In the genomic region with DNA sequence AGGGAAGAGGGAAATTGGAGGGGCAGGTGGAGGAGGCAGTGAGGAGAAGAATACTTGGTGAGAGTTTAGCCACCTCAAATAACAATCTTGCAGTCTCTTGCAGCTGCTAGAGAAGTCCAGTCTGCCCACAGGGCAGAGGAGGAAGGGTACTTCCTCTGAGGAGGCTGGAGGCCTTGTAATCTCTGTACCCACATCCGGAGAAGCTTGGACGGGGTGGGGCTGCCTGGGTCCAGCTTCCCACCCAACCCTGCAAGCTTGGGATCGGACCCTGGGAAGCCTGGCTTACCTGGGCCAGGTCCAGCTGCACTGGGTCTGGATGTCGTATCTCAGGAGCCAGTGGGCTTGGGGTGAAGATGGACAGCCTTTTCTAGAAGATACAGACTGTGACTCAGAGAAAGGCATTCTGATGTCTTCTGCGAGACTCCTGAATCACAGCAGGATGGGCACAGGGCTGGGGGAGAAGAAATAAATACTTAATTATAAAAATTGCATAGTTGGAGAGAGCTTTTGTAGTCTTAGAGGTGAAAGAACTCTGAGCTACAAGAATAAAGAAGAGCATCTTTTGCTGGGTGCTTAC, we compare ENCODE assay signal across 2 cellular contexts.
A peak's percentile ranks its signal among the peaks of the same experiment; 100 is the strongest.
TF ChIP-seq lines count a peak whose summit lies in the region.

No MANE protein-coding gene starts in this region.

TF ChIP-seq in K562, 482 proteins besides CTCF, POLR2A, EP300 and RAD21 (continues in another document):
- TF ChIP-seq ZNF655 (CRISPR knock-in tag; IDR thresholded peaks at IDR 0.05) (no peak), PCBP1 (IDR thresholded peaks at IDR 0.05; ENCODE audit: low read depth, low read length, poor library complexity, severe bottlenecking) (no peak), MBD1 (CRISPR knock-in tag; IDR thresholded peaks at IDR 0.05) (no peak), RFX5 (IDR thresholded peaks at IDR 0.05; ENCODE audit: low read depth, low read length) (no peak), GATA2 (CRISPR knock-in tag; IDR thresholded peaks at IDR 0.05) (no peak), ZKSCAN8 (CRISPR knock-in tag; IDR thresholded peaks at IDR 0.05) (0 out of 2 replicates have a peak, but pooled peaks have one; percentile 8), MYC (IDR thresholded peaks at IDR 0.05; ENCODE audit: low read depth, low read length) (no peak), MYC (CRISPR knock-in tag; IDR thresholded peaks at IDR 0.05; ENCODE audit: borderline replicate concordance, low read depth) (no peak), ARID4B (CRISPR knock-in tag; IDR thresholded peaks at IDR 0.05) (no peak), ZNF282 (CRISPR knock-in tag; IDR thresholded peaks at IDR 0.05) (no peak), HSF4 (CRISPR knock-in tag; IDR thresholded peaks at IDR 0.05; ENCODE audit: borderline replicate concordance) (no peak), ZNF668 (CRISPR knock-in tag; IDR thresholded peaks at IDR 0.05) (no peak)
- TF ChIP-seq, protein P1, sequence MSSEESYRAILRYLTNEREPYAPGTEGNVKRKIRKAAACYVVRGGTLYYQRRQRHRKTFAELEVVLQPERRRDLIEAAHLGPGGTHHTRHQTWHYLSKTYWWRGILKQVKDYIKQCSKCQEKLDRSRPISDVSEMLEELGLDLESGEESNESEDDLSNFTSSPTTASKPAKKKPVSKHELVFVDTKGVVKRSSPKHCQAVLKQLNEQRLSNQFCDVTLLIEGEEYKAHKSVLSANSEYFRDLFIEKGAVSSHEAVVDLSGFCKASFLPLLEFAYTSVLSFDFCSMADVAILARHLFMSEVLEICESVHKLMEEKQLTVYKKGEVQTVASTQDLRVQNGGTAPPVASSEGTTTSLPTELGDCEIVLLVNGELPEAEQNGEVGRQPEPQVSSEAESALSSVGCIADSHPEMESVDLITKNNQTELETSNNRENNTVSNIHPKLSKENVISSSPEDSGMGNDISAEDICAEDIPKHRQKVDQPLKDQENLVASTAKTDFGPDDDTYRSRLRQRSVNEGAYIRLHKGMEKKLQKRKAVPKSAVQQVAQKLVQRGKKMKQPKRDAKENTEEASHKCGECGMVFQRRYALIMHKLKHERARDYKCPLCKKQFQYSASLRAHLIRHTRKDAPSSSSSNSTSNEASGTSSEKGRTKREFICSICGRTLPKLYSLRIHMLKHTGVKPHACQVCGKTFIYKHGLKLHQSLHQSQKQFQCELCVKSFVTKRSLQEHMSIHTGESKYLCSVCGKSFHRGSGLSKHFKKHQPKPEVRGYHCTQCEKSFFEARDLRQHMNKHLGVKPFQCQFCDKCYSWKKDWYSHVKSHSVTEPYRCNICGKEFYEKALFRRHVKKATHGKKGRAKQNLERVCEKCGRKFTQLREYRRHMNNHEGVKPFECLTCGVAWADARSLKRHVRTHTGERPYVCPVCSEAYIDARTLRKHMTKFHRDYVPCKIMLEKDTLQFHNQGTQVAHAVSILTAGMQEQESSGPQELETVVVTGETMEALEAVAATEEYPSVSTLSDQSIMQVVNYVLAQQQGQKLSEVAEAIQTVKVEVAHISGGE (CRISPR knock-in tag; IDR thresholded peaks at IDR 0.05), result no peak

TF ChIP-seq in GM23338, 12 proteins besides CTCF, POLR2A, EP300 and RAD21:
- TF ChIP-seq, protein P2, sequence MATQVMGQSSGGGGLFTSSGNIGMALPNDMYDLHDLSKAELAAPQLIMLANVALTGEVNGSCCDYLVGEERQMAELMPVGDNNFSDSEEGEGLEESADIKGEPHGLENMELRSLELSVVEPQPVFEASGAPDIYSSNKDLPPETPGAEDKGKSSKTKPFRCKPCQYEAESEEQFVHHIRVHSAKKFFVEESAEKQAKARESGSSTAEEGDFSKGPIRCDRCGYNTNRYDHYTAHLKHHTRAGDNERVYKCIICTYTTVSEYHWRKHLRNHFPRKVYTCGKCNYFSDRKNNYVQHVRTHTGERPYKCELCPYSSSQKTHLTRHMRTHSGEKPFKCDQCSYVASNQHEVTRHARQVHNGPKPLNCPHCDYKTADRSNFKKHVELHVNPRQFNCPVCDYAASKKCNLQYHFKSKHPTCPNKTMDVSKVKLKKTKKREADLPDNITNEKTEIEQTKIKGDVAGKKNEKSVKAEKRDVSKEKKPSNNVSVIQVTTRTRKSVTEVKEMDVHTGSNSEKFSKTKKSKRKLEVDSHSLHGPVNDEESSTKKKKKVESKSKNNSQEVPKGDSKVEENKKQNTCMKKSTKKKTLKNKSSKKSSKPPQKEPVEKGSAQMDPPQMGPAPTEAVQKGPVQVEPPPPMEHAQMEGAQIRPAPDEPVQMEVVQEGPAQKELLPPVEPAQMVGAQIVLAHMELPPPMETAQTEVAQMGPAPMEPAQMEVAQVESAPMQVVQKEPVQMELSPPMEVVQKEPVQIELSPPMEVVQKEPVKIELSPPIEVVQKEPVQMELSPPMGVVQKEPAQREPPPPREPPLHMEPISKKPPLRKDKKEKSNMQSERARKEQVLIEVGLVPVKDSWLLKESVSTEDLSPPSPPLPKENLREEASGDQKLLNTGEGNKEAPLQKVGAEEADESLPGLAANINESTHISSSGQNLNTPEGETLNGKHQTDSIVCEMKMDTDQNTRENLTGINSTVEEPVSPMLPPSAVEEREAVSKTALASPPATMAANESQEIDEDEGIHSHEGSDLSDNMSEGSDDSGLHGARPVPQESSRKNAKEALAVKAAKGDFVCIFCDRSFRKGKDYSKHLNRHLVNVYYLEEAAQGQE (IDR thresholded peaks at IDR 0.05; ENCODE audit: unreplicated experiment), result no peak
- TF ChIP-seq ZNF331 (CRISPR knock-in tag; IDR thresholded peaks at IDR 0.05; ENCODE audit: low read depth), result no peak
TF ChIP-seq in GM23338: peak in this region for 0.
